1 cellular context compared by ENCODE assay signal in the genomic region with DNA sequence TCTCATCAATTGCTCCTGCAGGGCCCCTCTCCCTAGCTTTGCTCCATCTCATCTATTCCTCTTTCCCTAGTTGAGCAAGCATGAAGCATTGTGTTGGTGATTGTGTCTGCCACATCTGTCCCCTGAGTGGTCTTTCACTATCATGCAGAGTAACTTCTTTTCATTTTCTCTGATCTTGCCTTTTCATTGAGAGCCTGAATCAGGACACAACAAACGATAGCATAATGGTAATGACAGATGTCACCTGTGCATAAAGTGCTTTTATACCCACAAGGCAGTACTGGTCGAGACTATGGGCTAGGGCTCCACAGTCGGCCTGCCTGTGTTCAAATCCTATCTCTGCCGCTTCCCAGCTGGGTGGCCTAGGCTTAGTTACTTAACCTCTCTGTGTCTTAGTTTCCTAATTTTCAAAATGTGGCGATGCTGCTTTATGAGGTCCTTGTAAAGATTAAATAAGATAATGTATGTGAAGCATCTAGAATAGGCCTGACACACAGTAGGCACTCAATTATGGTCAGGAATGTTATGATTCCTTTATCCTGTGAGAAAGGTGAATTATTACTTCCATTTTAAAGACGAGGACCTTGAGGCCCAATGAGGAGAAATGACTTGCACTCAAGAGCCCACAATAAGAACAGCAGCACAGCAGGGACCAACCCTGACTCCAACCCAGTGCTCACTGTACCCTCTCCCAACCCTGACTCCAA.
TF ChIP-seq lines count a peak whose summit lies in the region.

No MANE protein-coding gene starts in this region.

TF ChIP-seq in K562, 482 proteins besides CTCF, POLR2A, EP300 and RAD21 (continued from another document):
- TF ChIP-seq, protein P1, sequence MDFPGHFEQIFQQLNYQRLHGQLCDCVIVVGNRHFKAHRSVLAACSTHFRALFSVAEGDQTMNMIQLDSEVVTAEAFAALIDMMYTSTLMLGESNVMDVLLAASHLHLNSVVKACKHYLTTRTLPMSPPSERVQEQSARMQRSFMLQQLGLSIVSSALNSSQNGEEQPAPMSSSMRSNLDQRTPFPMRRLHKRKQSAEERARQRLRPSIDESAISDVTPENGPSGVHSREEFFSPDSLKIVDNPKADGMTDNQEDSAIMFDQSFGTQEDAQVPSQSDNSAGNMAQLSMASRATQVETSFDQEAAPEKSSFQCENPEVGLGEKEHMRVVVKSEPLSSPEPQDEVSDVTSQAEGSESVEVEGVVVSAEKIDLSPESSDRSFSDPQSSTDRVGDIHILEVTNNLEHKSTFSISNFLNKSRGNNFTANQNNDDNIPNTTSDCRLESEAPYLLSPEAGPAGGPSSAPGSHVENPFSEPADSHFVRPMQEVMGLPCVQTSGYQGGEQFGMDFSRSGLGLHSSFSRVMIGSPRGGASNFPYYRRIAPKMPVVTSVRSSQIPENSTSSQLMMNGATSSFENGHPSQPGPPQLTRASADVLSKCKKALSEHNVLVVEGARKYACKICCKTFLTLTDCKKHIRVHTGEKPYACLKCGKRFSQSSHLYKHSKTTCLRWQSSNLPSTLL (IDR thresholded peaks at IDR 0.05): no peak
- TF ChIP-seq FOXJ2 (tag; IDR thresholded peaks at IDR 0.05) (no peak), MXI1 (IDR thresholded peaks at IDR 0.05; ENCODE audit: low read depth, low read length) (no peak), ZBTB7A (IDR thresholded peaks at IDR 0.05; ENCODE audit: borderline replicate concordance, control insufficient read depth, low read depth, low read length) (no peak), BRF1 (IDR thresholded peaks at IDR 0.05; ENCODE audit: borderline replicate concordance, extremely low read depth, insufficient read length) (no peak), BRD9 (IDR thresholded peaks at IDR 0.05; ENCODE audit: low read depth, partially characterized antibody) (no peak), RBFOX2 (IDR thresholded peaks at IDR 0.05; ENCODE audit: low read depth, low read length) (no peak), ESRRA (IDR thresholded peaks at IDR 0.05; ENCODE audit: borderline replicate concordance, low read depth) (peak; percentile 49; the same call in 1 of the 2 replicates), ASH1L (IDR thresholded peaks at IDR 0.05; ENCODE audit: borderline replicate concordance, low read depth, partially characterized antibody) (no peak), GABPB2 (CRISPR knock-in tag; conservative IDR thresholded peaks at IDR 0.05) (no peak), ZNF197 (CRISPR knock-in tag; IDR thresholded peaks at IDR 0.05; ENCODE audit: low read depth) (no peak), FOXJ3 (CRISPR knock-in tag; IDR thresholded peaks at IDR 0.05) (no peak), ZKSCAN1 (IDR thresholded peaks at IDR 0.05; ENCODE audit: low read depth, low read length) (peak; percentile 93), MEIS2 (IDR thresholded peaks at IDR 0.05; ENCODE audit: partially characterized antibody) (no peak), CCNT2 (IDR thresholded peaks at IDR 0.05; ENCODE audit: borderline replicate concordance, extremely low read depth, insufficient read length, low read depth, low read length) (no peak), RBM25 (IDR thresholded peaks at IDR 0.05; ENCODE audit: low read depth, low read length, severe bottlenecking) (peak; percentile 69), MED1 (CRISPR knock-in tag; IDR thresholded peaks at IDR 0.05; ENCODE audit: borderline replicate concordance) (no peak), DDX20 (tag; IDR thresholded peaks at IDR 0.05; ENCODE audit: low read depth) (no peak), ZNF778 (CRISPR knock-in tag; IDR thresholded peaks at IDR 0.05) (no peak)
- TF ChIP-seq, protein P2, sequence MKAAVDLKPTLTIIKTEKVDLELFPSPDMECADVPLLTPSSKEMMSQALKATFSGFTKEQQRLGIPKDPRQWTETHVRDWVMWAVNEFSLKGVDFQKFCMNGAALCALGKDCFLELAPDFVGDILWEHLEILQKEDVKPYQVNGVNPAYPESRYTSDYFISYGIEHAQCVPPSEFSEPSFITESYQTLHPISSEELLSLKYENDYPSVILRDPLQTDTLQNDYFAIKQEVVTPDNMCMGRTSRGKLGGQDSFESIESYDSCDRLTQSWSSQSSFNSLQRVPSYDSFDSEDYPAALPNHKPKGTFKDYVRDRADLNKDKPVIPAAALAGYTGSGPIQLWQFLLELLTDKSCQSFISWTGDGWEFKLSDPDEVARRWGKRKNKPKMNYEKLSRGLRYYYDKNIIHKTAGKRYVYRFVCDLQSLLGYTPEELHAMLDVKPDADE (conservative IDR thresholded peaks at IDR 0.05; ENCODE audit: control insufficient read depth, low read depth, low read length): no peak
- TF ChIP-seq, protein P3, sequence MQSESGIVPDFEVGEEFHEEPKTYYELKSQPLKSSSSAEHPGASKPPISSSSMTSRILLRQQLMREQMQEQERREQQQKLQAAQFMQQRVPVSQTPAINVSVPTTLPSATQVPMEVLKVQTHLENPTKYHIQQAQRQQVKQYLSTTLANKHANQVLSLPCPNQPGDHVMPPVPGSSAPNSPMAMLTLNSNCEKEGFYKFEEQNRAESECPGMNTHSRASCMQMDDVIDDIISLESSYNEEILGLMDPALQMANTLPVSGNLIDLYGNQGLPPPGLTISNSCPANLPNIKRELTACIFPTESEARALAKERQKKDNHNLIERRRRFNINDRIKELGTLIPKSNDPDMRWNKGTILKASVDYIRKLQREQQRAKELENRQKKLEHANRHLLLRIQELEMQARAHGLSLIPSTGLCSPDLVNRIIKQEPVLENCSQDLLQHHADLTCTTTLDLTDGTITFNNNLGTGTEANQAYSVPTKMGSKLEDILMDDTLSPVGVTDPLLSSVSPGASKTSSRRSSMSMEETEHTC (IDR thresholded peaks at IDR 0.05): no peak
